24 cellular contexts compared by ENCODE assay signal in the genomic region with DNA sequence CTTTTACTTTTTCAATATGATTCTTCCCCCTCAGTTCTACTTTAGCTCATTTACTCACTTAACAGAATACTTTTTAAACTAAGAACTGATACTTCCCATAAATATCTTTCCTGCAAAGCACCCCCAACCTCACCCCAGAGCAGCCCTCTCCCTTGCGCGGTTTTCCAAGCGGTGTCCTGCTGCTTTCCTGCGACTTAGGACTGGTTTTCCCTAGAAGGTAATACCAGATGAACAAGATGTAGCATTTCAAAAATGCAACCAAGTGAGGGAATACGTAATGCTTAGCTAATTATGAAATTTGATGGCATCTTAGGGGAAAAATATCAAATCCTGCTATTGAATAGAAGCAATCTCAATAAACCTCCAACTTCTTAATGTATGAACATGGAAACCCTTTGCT.
"Had no signal": no experiment of that assay in that cellular context is flagged by ENCODE, and none has a peak within 500 bp of the region (broad histone marks: within the 10 kb centered on the region; RNA-seq: fewer than 3 reads in every experiment).

No MANE protein-coding gene starts in this region.

- H3K9me3 Mint-ChIP-seq: type B pancreatic cell had no signal

- H3K4me3 ChIP-seq: dorsolateral prefrontal cortex, esophagus muscularis mucosa, gastroesophageal sphincter, mucosa of descending colon, pancreas, suprapubic skin, thyroid gland had no signal

- ATAC-seq: gastroesophageal sphincter; left lobe of liver; mucosa of descending colon; naive thymus-derived CD8-positive, alpha-beta T cell; pancreas; right cardiac atrium had no signal

- H3K4me1 Mint-ChIP-seq: naive thymus-derived CD8-positive, alpha-beta T cell had no signal

- H3K27ac Mint-ChIP-seq: naive thymus-derived CD8-positive, alpha-beta T cell; progenitor cell of endocrine pancreas; type B pancreatic cell had no signal

- H3K4me1 ChIP-seq: pancreas, suprapubic skin, thyroid gland had no signal

- H3K27me3 ChIP-seq: dorsolateral prefrontal cortex, esophagus muscularis mucosa, gastroesophageal sphincter, pancreas, thyroid gland had no signal

- H3K36me3 ChIP-seq: esophagus muscularis mucosa, gastroesophageal sphincter, pancreas, suprapubic skin, thyroid gland had no signal

- H3K4me3 Mint-ChIP-seq: naive thymus-derived CD8-positive, alpha-beta T cell; type B pancreatic cell had no signal

- DNase-seq: cortex of kidney; dorsolateral prefrontal cortex; effector CD8-positive, alpha-beta T cell; glutamatergic neuron; islet precursor cell; mammary epithelial cell; mucosa of descending colon; naive thymus-derived CD8-positive, alpha-beta T cell; nucleus accumbens; pancreas; right cardiac atrium; small intestine; stimulated activated CD4-positive, alpha-beta T cell treated with anti-CD3 and anti-CD28 coated beads, Interleukin-12 subunit alpha, Interleukin-12 subunit beta, amount 100 ng/mL, for 4 hours; stimulated activated naive CD4-positive, alpha-beta T cell treated with Interleukin-2 at 50 U/mL for 16 hours; thyroid gland had no signal

- H3K9me3 ChIP-seq: esophagus muscularis mucosa, gastroesophageal sphincter, mucosa of descending colon, pancreas, suprapubic skin, thyroid gland had no signal

- H3K27ac ChIP-seq: epithelial cell of prostate, esophagus muscularis mucosa, gastroesophageal sphincter, pancreas, suprapubic skin, thyroid gland had no signal

- H3K36me3 Mint-ChIP-seq: naive thymus-derived CD8-positive, alpha-beta T cell; type B pancreatic cell had no signal

- FAIRE-seq: endometrium, pancreas, small intestine, urothelium cell line had no signal
